In the genomic region with DNA sequence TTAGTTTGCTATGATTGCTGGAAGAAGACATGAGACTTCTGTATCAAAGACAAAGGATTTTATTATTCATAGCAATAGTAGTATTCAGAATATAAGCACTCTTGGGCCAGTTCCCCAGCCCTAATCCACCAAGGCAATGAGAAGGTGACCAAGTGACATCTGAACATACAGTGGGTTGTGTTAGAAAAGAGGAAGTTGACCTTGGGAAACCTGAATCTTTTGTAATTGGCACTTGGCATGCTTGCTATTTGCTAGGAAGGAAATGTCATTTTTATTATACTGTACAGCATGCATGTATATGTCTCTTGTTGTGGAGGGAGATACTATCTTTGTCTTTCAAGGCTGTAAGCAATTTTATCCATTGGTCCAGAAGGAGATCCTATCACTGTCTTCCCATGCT, we compare ENCODE assay signal across 1 cellular context.
TF ChIP-seq lines count a peak whose summit lies in the region.

No MANE protein-coding gene starts in this region.

TF ChIP-seq in HCT116, 20 proteins besides CTCF, POLR2A, EP300 and RAD21 (continued from another document):
- TF ChIP-seq, protein P1, sequence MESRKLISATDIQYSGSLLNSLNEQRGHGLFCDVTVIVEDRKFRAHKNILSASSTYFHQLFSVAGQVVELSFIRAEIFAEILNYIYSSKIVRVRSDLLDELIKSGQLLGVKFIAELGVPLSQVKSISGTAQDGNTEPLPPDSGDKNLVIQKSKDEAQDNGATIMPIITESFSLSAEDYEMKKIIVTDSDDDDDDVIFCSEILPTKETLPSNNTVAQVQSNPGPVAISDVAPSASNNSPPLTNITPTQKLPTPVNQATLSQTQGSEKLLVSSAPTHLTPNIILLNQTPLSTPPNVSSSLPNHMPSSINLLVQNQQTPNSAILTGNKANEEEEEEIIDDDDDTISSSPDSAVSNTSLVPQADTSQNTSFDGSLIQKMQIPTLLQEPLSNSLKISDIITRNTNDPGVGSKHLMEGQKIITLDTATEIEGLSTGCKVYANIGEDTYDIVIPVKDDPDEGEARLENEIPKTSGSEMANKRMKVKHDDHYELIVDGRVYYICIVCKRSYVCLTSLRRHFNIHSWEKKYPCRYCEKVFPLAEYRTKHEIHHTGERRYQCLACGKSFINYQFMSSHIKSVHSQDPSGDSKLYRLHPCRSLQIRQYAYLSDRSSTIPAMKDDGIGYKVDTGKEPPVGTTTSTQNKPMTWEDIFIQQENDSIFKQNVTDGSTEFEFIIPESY (IDR thresholded peaks at IDR 0.05; ENCODE audit: extremely low read depth, insufficient replicate concordance, low read length), result no peak
- TF ChIP-seq, protein P2, sequence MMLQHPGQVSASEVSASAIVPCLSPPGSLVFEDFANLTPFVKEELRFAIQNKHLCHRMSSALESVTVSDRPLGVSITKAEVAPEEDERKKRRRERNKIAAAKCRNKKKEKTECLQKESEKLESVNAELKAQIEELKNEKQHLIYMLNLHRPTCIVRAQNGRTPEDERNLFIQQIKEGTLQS (IDR thresholded peaks at IDR 0.05), result no peak
- TF ChIP-seq ELF1 (IDR thresholded peaks at IDR 0.05; ENCODE audit: borderline replicate concordance, low read depth) (no peak), ZNF274 (IDR thresholded peaks at IDR 0.05; ENCODE audit: low read depth, low read length) (no peak)
